Comparison of ENCODE assay signal across 1 cellular context in genomic region chr1:234891427-234891826, GRCh38.
A peak's percentile ranks its signal among the peaks of the same experiment; 100 is the strongest.
TF ChIP-seq lines count a peak whose summit lies in the region.

No MANE protein-coding gene starts in this region.

TF ChIP-seq in HepG2, 621 proteins besides CTCF, POLR2A, EP300 and RAD21 (continued from another document):
- TF ChIP-seq ARID5B (CRISPR knock-in tag; IDR thresholded peaks at IDR 0.05), result peak; percentile 37
- TF ChIP-seq FOXC1 (CRISPR knock-in tag; IDR thresholded peaks at IDR 0.05; ENCODE audit: borderline replicate concordance), result no peak
- TF ChIP-seq JARID2 (CRISPR knock-in tag; IDR thresholded peaks at IDR 0.05; ENCODE audit: insufficient replicate concordance), result no peak
- no peak for TF ChIP-seq ZNF737 (CRISPR knock-in tag; IDR thresholded peaks at IDR 0.05; ENCODE audit: borderline replicate concordance)
- no peak for TF ChIP-seq U2AF1 (optimal IDR thresholded peaks at IDR 0.05; ENCODE audit: low read depth, low read length)
- TF ChIP-seq ZMAT3 (CRISPR knock-in tag; conservative IDR thresholded peaks at IDR 0.05), result no peak
- TF ChIP-seq ZSCAN29 (CRISPR knock-in tag; conservative IDR thresholded peaks at IDR 0.05), result no peak
- TF ChIP-seq MBD4 (IDR thresholded peaks at IDR 0.05; ENCODE audit: borderline replicate concordance, low read length), result no peak
- no peak for TF ChIP-seq ZKSCAN5 (CRISPR knock-in tag; IDR thresholded peaks at IDR 0.05)
- no peak for TF ChIP-seq ZNF547 (CRISPR knock-in tag; IDR thresholded peaks at IDR 0.05)
- TF ChIP-seq ZNF576 (CRISPR knock-in tag; IDR thresholded peaks at IDR 0.05), result no peak
- no peak for TF ChIP-seq RARG (CRISPR knock-in tag; IDR thresholded peaks at IDR 0.05; ENCODE audit: low read depth)
- no peak for TF ChIP-seq FOXJ3 (CRISPR knock-in tag; IDR thresholded peaks at IDR 0.05; ENCODE audit: borderline replicate concordance)
- TF ChIP-seq FLYWCH1 (CRISPR knock-in tag; IDR thresholded peaks at IDR 0.05), result no peak
- TF ChIP-seq POLR2AphosphoS2 (IDR thresholded peaks at IDR 0.05; ENCODE audit: low read depth, low read length), result no peak
- no peak for TF ChIP-seq RAD51 (IDR thresholded peaks at IDR 0.05; ENCODE audit: borderline replicate concordance)
- no peak for TF ChIP-seq MAFF (IDR thresholded peaks at IDR 0.05; ENCODE audit: low read depth, low read length)
- TF ChIP-seq MIER3 (CRISPR knock-in tag; IDR thresholded peaks at IDR 0.05; ENCODE audit: borderline replicate concordance), result no peak
- TF ChIP-seq SOX13 (IDR thresholded peaks at IDR 0.05), result no peak
- peak in 1 of 2 experiments; percentile 34; a peak in 1 of 4 replicates for TF ChIP-seq SOX13 (CRISPR knock-in tag; conservative IDR thresholded peaks at IDR 0.05 in 1 of 2, IDR thresholded peaks at IDR 0.05 in 1 of 2)
- 0 out of 2 replicates have a peak, but pooled peaks have one; percentile 22 for TF ChIP-seq HNF4A (CRISPR knock-in tag; IDR thresholded peaks at IDR 0.05)
- TF ChIP-seq ZUFSP (CRISPR knock-in tag; IDR thresholded peaks at IDR 0.05; ENCODE audit: borderline replicate concordance), result no peak
- no peak for TF ChIP-seq TFDP1 (CRISPR knock-in tag; IDR thresholded peaks at IDR 0.05; ENCODE audit: borderline replicate concordance)
- 0 out of 2 replicates have a peak, but pooled peaks have one; percentile 18 for TF ChIP-seq GATAD2A (CRISPR knock-in tag; IDR thresholded peaks at IDR 0.05)
- TF ChIP-seq ZNF589 (CRISPR knock-in tag; conservative IDR thresholded peaks at IDR 0.05), result no peak
- TF ChIP-seq FOXA3 (CRISPR knock-in tag; IDR thresholded peaks at IDR 0.05), result peak; percentile 72
- TF ChIP-seq RARA (CRISPR knock-in tag; IDR thresholded peaks at IDR 0.05), result 0 out of 2 replicates have a peak, but pooled peaks have one; percentile 17
